In the genomic region with DNA sequence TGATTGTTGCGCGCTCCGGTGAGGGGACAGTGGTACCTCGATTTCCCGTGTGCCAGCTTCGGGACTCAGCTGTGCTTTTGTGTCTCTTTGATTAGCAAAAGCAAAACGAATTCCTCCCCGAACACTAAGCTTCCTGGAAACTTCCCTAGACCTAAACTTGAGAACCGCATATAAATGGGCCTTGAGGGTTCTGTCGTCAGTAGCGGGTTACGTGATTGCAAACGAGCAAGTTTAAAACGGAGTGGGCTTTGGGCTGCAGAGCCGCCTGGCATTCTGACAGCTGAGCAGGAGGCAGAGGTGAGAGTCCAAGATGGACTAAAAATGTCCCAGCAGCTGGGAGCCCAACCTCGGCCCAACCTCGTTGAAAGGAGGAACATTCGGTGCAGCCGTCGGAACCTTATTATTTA, we compare ENCODE assay signal across 8 cellular contexts. TPM values are rescaled to one million over a fixed set of nuclear protein-coding genes. Genes with fewer than 3 reads are reported as not detected.
DNase-seq lines count a peak whose midpoint lies in the region; ATAC-seq lines count a peak whose summit lies in the region.

No MANE protein-coding gene starts in this region.

- H3K4me1 Mint-ChIP-seq in stimulated activated naive CD8-positive, alpha-beta T cell treated with anti-CD3 and anti-CD28 coated beads, Interleukin-15, Interleukin-2, amounts not matched to agents 100 ng/mL and 50 ng/mL, for 24 hours (ENCODE audit: low read depth) = peaks cover 69% of the 10 kb centered on the region

- ATAC-seq in GM18909 (IDR thresholded peaks at IDR 0.05; ENCODE audit: poor library complexity, unreplicated experiment) = peak; percentile 2
- peak; percentile 40 for ATAC-seq in left colon
- ATAC-seq in GM19328 (IDR thresholded peaks at IDR 0.05; ENCODE audit: unreplicated experiment) = no peak
- ATAC-seq in HG02571 (IDR thresholded peaks at IDR 0.05; ENCODE audit: unreplicated experiment) = no peak

- in situ Hi-C loops in ACHN (cut with HindIII; ENCODE audit: low pct_ligation_motif_present, low pct_unique_long_range_greater_than_20kb, low sequenced_read_pairs) = no loop called here

- intact Hi-C loops in left colon (cut with DNase I, micrococcal nuclease) = no loop called here

- DNase-seq in ACHN (peak; percentile 25), RKO (ENCODE audit: low spot score) (peak; percentile 26), cerebellar cortex (ENCODE audit: low spot score) (peak; percentile 50), left colon (peak; percentile 47 to 63)

- peak overlapping the region; percentile 98 for H3K27ac Mint-ChIP-seq in stimulated activated naive CD8-positive, alpha-beta T cell treated with anti-CD3 and anti-CD28 coated beads, Interleukin-15, Interleukin-2, amounts not matched to agents 100 ng/mL and 50 ng/mL, for 24 hours

- H3K9me3 Mint-ChIP-seq in stimulated activated naive CD8-positive, alpha-beta T cell treated with anti-CD3 and anti-CD28 coated beads, Interleukin-15, Interleukin-2, amounts not matched to agents 100 ng/mL and 50 ng/mL, for 24 hours = no peaks in the 10 kb centered on the region

- H3K27me3 Mint-ChIP-seq in stimulated activated naive CD8-positive, alpha-beta T cell treated with anti-CD3 and anti-CD28 coated beads, Interleukin-15, Interleukin-2, amounts not matched to agents 100 ng/mL and 50 ng/mL, for 24 hours = no peaks in the 10 kb centered on the region

- H3K4me3 Mint-ChIP-seq in stimulated activated naive CD8-positive, alpha-beta T cell treated with anti-CD3 and anti-CD28 coated beads, Interleukin-15, Interleukin-2, amounts not matched to agents 100 ng/mL and 50 ng/mL, for 24 hours = peak overlapping the region; percentile 93

- H3K36me3 Mint-ChIP-seq in stimulated activated naive CD8-positive, alpha-beta T cell treated with anti-CD3 and anti-CD28 coated beads, Interleukin-15, Interleukin-2, amounts not matched to agents 100 ng/mL and 50 ng/mL, for 24 hours (ENCODE audit: low read depth) = peaks cover 12% of the 10 kb centered on the region

RNA-seq across cellular contexts. Expression of a gene that starts 1.2 kb away (rescaled TPM):
- 10 to 100 TPM; 37.5 to 41.2 TPM for total RNA-seq in left colon

Comparison
In these comparisons a context has a peak if more than half of its experiments do, and no peak if none do; other contexts are left out.
1. ATAC-seq: peak in GM18909 (single experiment) and left colon (single experiment); none in GM19328 (single experiment) and HG02571 (single experiment).
2. Peak in every context shown above with its lines, with median percentiles within 50 percentile points of each other: DNase-seq.